ENCODE assay signal across 15 cellular contexts in the genomic region with DNA sequence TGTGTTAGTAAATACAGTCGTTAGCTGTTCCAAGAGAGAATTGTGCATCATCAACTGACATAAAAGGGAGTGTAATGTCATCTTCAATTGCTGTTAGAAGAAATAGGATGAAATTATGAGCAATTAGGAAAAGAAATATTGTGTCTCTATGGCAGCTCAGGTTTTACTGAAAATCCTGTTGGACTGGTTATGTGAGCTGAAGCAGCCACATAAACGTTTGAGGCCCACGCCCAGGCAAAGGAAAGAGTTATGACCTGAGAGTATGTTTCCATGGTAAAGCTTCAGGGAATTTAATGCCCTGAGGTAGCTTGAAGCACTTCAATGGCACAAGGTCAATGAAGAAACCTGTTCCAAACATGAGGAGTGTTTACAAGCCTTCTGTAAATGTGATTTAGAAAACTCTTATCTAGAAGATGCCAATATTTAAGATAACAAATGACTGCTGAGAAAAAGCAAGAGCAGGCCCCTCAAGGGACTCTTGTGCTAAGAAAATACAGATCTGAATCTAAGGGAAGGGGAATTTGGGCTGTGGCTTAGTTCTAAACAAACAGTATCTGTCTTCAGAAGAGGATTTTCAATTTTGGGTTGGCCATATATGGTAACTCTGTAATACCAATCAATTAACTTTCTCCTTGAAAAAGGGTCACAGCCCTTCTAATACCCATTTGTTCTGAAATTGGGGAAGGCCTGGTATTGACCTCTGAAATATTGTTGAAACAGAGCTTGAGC.
A peak's percentile ranks its signal among the peaks of the same experiment; 100 is the strongest.
DNase-seq lines count a peak whose midpoint lies in the region; ATAC-seq and FAIRE-seq lines count a peak whose summit lies in the region.
"Had no signal": no experiment of that assay in that cellular context is flagged by ENCODE, and none has a peak within 500 bp of the region (broad histone marks: within the 10 kb centered on the region; RNA-seq: fewer than 3 reads in every experiment).

No MANE protein-coding gene starts in this region.

- H3K27ac ChIP-seq in epithelial cell of prostate (peak overlapping the region; percentile 21), small intestine (ENCODE audit: low read depth in 1 of 2, low read length in 1 of 2) (no peak overlapping the region)
- H3K27ac ChIP-seq: SK-N-MC had no signal

- WGBS in small intestine, 3 donors, result 25 to 38% (median 33%) methylated on average over 3 of the region's 3 CpGs

- no peak for FAIRE-seq in small intestine (lab: Jason Lieb, UNC)
- FAIRE-seq: GM19239, islet of Langerhans had no signal

- ATAC-seq in GM18907 (IDR thresholded peaks at IDR 0.05; ENCODE audit: unreplicated experiment), result peak; percentile 79
- no peak for ATAC-seq in GM21825 (IDR thresholded peaks at IDR 0.05; ENCODE audit: unreplicated experiment)
- no peak for ATAC-seq in HG02840 (IDR thresholded peaks at IDR 0.05; ENCODE audit: low FRiP score, unreplicated experiment)
- ATAC-seq in HG02938 (IDR thresholded peaks at IDR 0.05; ENCODE audit: unreplicated experiment), result no peak
- no peak for ATAC-seq in GM18870 (IDR thresholded peaks at IDR 0.05; ENCODE audit: unreplicated experiment)
- ATAC-seq: activated T-cell treated with anti-CD3 and anti-CD28 coated beads, Interleukin-2, amount 50 U/mL, for 4 hours had no signal

- peaks cover 0 to under 1% of the 10 kb centered on the region in 2 donors for H3K27me3 ChIP-seq in small intestine (ENCODE audit: control insufficient read depth in 2 of 2, insufficient read depth in 2 of 2, low read length in 2 of 2)

- no peaks in the 10 kb centered on the region for H3K36me3 ChIP-seq in small intestine (ENCODE audit: control insufficient read depth in 2 of 2, insufficient read depth in 2 of 2, low read length in 2 of 2)

- no peaks in the 10 kb centered on the region for H3K9me3 ChIP-seq in small intestine (ENCODE audit: control insufficient read depth, low read depth)

- peak; percentile 31 for DNase-seq in NCI-H2227 (lab: John Stamatoyannopoulos, UW; ENCODE audit: unreplicated experiment)
- DNase-seq in epithelial cell of prostate (ENCODE audit: low read depth, low spot score), result peak; percentile 83
- peak; percentile 31 for DNase-seq in small intestine
- DNase-seq: activated T-cell treated with anti-CD3 and anti-CD28 coated beads, Interleukin-2, amount 50 U/mL, for 4 hours; CD4-positive, alpha-beta T cell; erythroblast; stimulated activated CD8-positive, alpha-beta memory T cell treated with anti-CD3 and anti-CD28 coated beads, Interleukin-4, amount 100 ng/mL, for 48 hours had no signal

- H3K4me3 ChIP-seq in small intestine (ENCODE audit: low read depth in 1 of 2, low read length in 2 of 2), result no peak overlapping the region
- H3K4me3 ChIP-seq: SK-N-MC had no signal

- H3K4me1 ChIP-seq in small intestine (ENCODE audit: control insufficient read depth in 2 of 2, insufficient read depth in 1 of 2, low read depth in 1 of 2, low read length in 1 of 2), result no peaks in the 10 kb centered on the region

Comparison
In these comparisons a context has a peak if more than half of its experiments do, and no peak if none do; other contexts are left out.
1. DNase-seq: peak in every context shown above with its lines; median percentile 83 in epithelial cell of prostate; 31 in NCI-H2227; 31 in small intestine.